ENCODE assay signal across 6 cellular contexts in the genomic region with DNA sequence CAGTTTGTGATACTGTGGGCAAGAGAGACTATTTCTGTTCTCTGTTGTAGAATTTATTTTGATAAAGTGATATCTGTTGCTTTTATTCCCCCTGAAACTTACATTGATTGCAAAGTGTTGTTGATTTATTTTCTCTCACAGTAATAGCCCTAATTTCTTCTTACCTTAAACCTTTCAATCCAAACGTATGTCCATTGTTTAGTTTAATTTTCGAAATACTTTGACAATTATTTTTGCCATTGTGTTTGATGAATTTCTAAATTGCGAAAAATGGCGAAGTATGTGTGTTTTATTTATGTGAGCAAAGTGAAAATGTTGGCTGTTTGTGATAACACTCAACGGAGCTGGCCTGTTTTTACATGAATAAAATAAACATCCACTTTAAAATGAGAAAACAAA. TPM values are rescaled to one million over a fixed set of nuclear protein-coding genes. Genes with fewer than 3 reads are reported as not detected.
DNase-seq lines count a peak whose midpoint lies in the region.

No MANE protein-coding gene starts in this region.

- H3K36me3 Mint-ChIP-seq in activated CD4-positive, alpha-beta T cell treated with anti-CD3 and anti-CD28 coated beads, Interleukin-2, amount 10 ng/mL, durations not matched to agents 7 days and 5 days (ENCODE audit: low read depth): no peaks in the 10 kb centered on the region

- peak overlapping the region; percentile 73 for H3K9ac ChIP-seq in HUES48 (ENCODE audit: low read depth, low read length)
- H3K9ac ChIP-seq in endocrine pancreas (ENCODE audit: control insufficient read depth, insufficient read depth, low read length): peak overlapping the region; percentile 62
- H3K9ac ChIP-seq in skeletal muscle satellite cell (ENCODE audit: low read depth, low read length): peak overlapping the region; percentile 90

- peaks cover 6% of the 10 kb centered on the region for H3K27me3 Mint-ChIP-seq in activated CD4-positive, alpha-beta T cell treated with anti-CD3 and anti-CD28 coated beads, Interleukin-2, amount 10 ng/mL, durations not matched to agents 7 days and 5 days

- H3K9me3 ChIP-seq in HUES48 (ENCODE audit: control insufficient read depth, insufficient read depth, low read length): no peaks in the 10 kb centered on the region
- H3K9me3 ChIP-seq in endocrine pancreas (ENCODE audit: control insufficient read depth, low read length): no peaks in the 10 kb centered on the region
- H3K9me3 ChIP-seq in skeletal muscle satellite cell (replicated peaks; ENCODE audit: low read length): no peaks in the 10 kb centered on the region

- H3K36me3 ChIP-seq in HUES48 (ENCODE audit: control insufficient read depth, insufficient read depth, low read length): no peaks in the 10 kb centered on the region
- H3K36me3 ChIP-seq in endocrine pancreas (ENCODE audit: control insufficient read depth, insufficient read depth, low read length): no peaks in the 10 kb centered on the region
- no peaks in the 10 kb centered on the region for H3K36me3 ChIP-seq in skeletal muscle satellite cell (ENCODE audit: insufficient read depth, low read length)

- peak overlapping the region; percentile 87 for H3K4me2 ChIP-seq in skeletal muscle satellite cell (ENCODE audit: low read length)

- H3K4me1 ChIP-seq in HUES48 (ENCODE audit: control insufficient read depth, insufficient read depth, low read length) (0 out of 2 replicates have a peak, but pooled peaks cover 7% of the 10 kb centered on the region), endocrine pancreas (ENCODE audit: control insufficient read depth, insufficient read depth, low read length) (peaks cover 8% of the 10 kb centered on the region), skeletal muscle satellite cell (ENCODE audit: control insufficient read depth, insufficient read depth, low read length) (peaks cover 25% of the 10 kb centered on the region)

- POLR2A ChIA-PET in activated CD4-positive, alpha-beta T cell treated with anti-CD3 and anti-CD28 coated beads, Interleukin-2, amount 10 ng/mL, durations not matched to agents 7 days and 5 days (lab: Charles Lee): interaction anchor here (0.8 to 1.5 kb wide), 3 partner anchors 14 to 394 kb away, joined by 4 to 6 read pairs (median 6); a partner anchor contains a TSS

- CTCF ChIA-PET in activated CD4-positive, alpha-beta T cell treated with anti-CD3 and anti-CD28 coated beads, Interleukin-2, amount 10 ng/mL, durations not matched to agents 7 days and 5 days (lab: Charles Lee): interaction anchor here (0.7 to 2.0 kb wide), 7 partner anchors 9 to 127 kb away, joined by 3 to 7 read pairs (median 3); a partner anchor contains a TSS

- H3K4me1 Mint-ChIP-seq in activated CD4-positive, alpha-beta T cell treated with anti-CD3 and anti-CD28 coated beads, Interleukin-2, amount 10 ng/mL, durations not matched to agents 7 days and 5 days: peaks cover 7% of the 10 kb centered on the region

- no peaks in the 10 kb centered on the region for H3K27me3 ChIP-seq in HUES48 (ENCODE audit: control insufficient read depth, insufficient read depth, low read length)
- H3K27me3 ChIP-seq in endocrine pancreas (ENCODE audit: control insufficient read depth, insufficient read depth, low read length): no peaks in the 10 kb centered on the region
- no peaks in the 10 kb centered on the region for H3K27me3 ChIP-seq in skeletal muscle satellite cell (ENCODE audit: control insufficient read depth, insufficient read depth, low read length)

- no peak overlapping the region for H3K27ac Mint-ChIP-seq in activated CD4-positive, alpha-beta T cell treated with anti-CD3 and anti-CD28 coated beads, Interleukin-2, amount 10 ng/mL, durations not matched to agents 7 days and 5 days

- peak overlapping the region; percentile 93 for H3K27ac ChIP-seq in HUES48 (ENCODE audit: low read depth, low read length)

- H3K4me3 Mint-ChIP-seq in activated CD4-positive, alpha-beta T cell treated with anti-CD3 and anti-CD28 coated beads, Interleukin-2, amount 10 ng/mL, durations not matched to agents 7 days and 5 days: no peak overlapping the region

- H3K9me3 Mint-ChIP-seq in activated CD4-positive, alpha-beta T cell treated with anti-CD3 and anti-CD28 coated beads, Interleukin-2, amount 10 ng/mL, durations not matched to agents 7 days and 5 days: no peaks in the 10 kb centered on the region

- H3K4me3 ChIP-seq in HUES48 (ENCODE audit: low read depth, low read length) (peak overlapping the region; percentile 79), endocrine pancreas (ENCODE audit: control insufficient read depth, insufficient read depth, low read length) (peak overlapping the region; percentile 96), skeletal muscle satellite cell (ENCODE audit: low read length) (peak overlapping the region; percentile 84)

- DNase-seq in NCI-H526 treated with DMSO at 0.1 percent for 48 hours (lab: John Stamatoyannopoulos, UW): no peak
- no peak for DNase-seq in stimulated activated CD4-positive, alpha-beta T cell treated with anti-CD3 and anti-CD28 coated beads, Interleukin-4, amount 100 ng/mL, for 24 hours
- DNase-seq in activated CD4-positive, alpha-beta T cell treated with anti-CD3 and anti-CD28 coated beads, Interleukin-2, amount 10 ng/mL, durations not matched to agents 7 days and 5 days: no peak

RNA-seq across cellular contexts. Expression of a gene that starts 0.4 kb away (rescaled TPM):
- 8.6 and 8.7 TPM in 2 replicates for total RNA-seq in skeletal muscle satellite cell (2012; rRNA removed)
- total RNA-seq in activated CD4-positive, alpha-beta T cell treated with anti-CD3 and anti-CD28 coated beads, Interleukin-2, amount 10 ng/mL, durations not matched to agents 7 days and 5 days: 10 to 100 TPM in 1 of 2 experiments, 1 to 10 TPM in 1; 8.1 to 10.5 TPM

RNA-seq across cellular contexts. Expression of a gene that starts 7.5 kb away (rescaled TPM):
- 1.3 and 1.5 TPM in 2 replicates for total RNA-seq in skeletal muscle satellite cell (2012; rRNA removed)
- under 1 TPM in 1 of 2 experiments, not detected in 1; 0.12 TPM for total RNA-seq in activated CD4-positive, alpha-beta T cell treated with anti-CD3 and anti-CD28 coated beads, Interleukin-2, amount 10 ng/mL, durations not matched to agents 7 days and 5 days

RNA-seq across cellular contexts. Expression of a gene that starts 14.5 kb away (rescaled TPM):
- 3.8 and 3.9 TPM in 2 replicates for total RNA-seq in skeletal muscle satellite cell (2012; rRNA removed)
- total RNA-seq in activated CD4-positive, alpha-beta T cell treated with anti-CD3 and anti-CD28 coated beads, Interleukin-2, amount 10 ng/mL, durations not matched to agents 7 days and 5 days: 1 to 10 TPM; 6.5 to 7.5 TPM

RNA-seq across cellular contexts. Expression of a gene that starts 14.8 kb away (rescaled TPM):
- 4.4 and 5.6 TPM in 2 replicates for total RNA-seq in skeletal muscle satellite cell (2012; rRNA removed)
- total RNA-seq in activated CD4-positive, alpha-beta T cell treated with anti-CD3 and anti-CD28 coated beads, Interleukin-2, amount 10 ng/mL, durations not matched to agents 7 days and 5 days: 1 to 10 TPM; 1.5 to 1.7 TPM

RNA-seq across cellular contexts. Expression of a gene that starts 41.5 kb away (rescaled TPM):
- 6.3 and 9.2 TPM in 2 replicates for total RNA-seq in skeletal muscle satellite cell (2012; rRNA removed)
- total RNA-seq in activated CD4-positive, alpha-beta T cell treated with anti-CD3 and anti-CD28 coated beads, Interleukin-2, amount 10 ng/mL, durations not matched to agents 7 days and 5 days: 1 to 10 TPM; 1.5 to 1.6 TPM
